13 cellular contexts compared by ENCODE assay signal in the genomic region with DNA sequence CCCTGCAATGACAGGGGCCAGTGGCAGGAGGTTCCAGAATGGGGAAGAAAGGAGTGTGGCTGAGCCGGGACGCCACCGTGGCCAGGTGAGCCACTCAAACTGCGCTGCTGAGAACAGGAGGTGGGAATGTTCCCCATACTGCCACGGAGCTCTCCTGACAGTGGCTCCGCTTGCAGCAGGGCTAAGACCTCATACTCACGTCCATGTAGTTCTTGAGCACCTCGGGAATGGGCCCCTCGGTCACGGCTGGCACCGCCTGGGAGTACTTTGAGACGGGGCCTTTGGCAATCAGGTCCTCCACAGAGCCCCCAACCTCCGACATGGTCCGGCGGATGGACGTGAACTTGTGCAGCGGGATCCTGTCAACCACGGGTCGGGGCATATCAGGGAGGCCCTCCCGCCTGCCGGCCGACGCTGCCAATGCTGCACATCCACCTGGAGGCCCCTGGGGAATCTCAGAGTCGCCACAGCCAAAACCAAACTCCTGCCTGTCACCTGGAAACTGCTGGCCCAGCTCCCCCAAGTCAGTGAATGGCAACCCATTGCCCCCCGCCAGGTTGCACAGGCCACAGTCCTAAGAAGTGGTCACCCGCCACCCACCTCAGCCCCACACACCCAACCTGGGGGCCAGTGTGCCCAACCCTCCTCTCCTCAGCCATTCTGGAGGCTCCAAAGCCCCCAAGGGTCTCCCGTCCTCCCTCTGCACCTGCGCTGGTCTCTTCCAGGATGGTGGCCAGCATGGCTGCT. TPM values are rescaled to one million over a fixed set of nuclear protein-coding genes. Genes with fewer than 3 reads are reported as not detected.
DNase-seq lines count a peak whose midpoint lies in the region; ATAC-seq, FAIRE-seq and TF ChIP-seq lines count a peak whose summit lies in the region.
"Had no signal": no experiment of that assay in that cellular context is flagged by ENCODE, and none has a peak within 500 bp of the region (broad histone marks: within the 10 kb centered on the region; RNA-seq: fewer than 3 reads in every experiment).

No MANE protein-coding gene starts in this region.

- no peak for TF ChIP-seq CTCF in gastrocnemius medialis (IDR thresholded peaks at IDR 0.05 in 4 of 5, conservative IDR thresholded peaks at IDR 0.05 in 1 of 5)

- intact Hi-C loops in CD4-positive, alpha-beta memory T cell (cut with micrococcal nuclease) = no loop called here
- intact Hi-C loops in activated T-helper 1 cell treated with anti-CD3 and anti-CD28 coated beads, Interleukin-12 subunit alpha, Interleukin-12 subunit beta, Interleukin-2, Interleukin-4 antibody, amounts not matched to agents 30 ng/mL and 10 ng/mL and 1 ng/mL, durations not matched to agents 14 hours and 24 hours and 36 hours (cut with micrococcal nuclease) = loop anchor here (5.0 kb wide), 1 partner anchor 374 kb away; the partner anchor contains the start of gene BRSK2
- intact Hi-C loops in right cardiac atrium (cut with DNase I) (no loop called here), gastrocnemius medialis (cut with DNase I; ENCODE audit: low total_unique reads) (loop anchor here (10.0 kb wide), 1 partner anchor 624 kb away; no protein-coding TSS in a partner anchor)

- FAIRE-seq in HTR-8/SVneo (lab: Jason Lieb, UNC) = no peak
- FAIRE-seq: H1 had no signal

- in situ Hi-C loops in gastrocnemius medialis (cut with MboI; ENCODE audit: low sequenced_read_pairs in 4 of 4) = no loop called here

- no peaks in the 10 kb centered on the region for H3K9me3 ChIP-seq in CD4-positive, alpha-beta memory T cell (ENCODE audit: control insufficient read depth in 1 of 2, low read length in 2 of 2)
- H3K9me3 ChIP-seq in right cardiac atrium (ENCODE audit: control insufficient read depth, low read length) = no peaks in the 10 kb centered on the region
- H3K9me3 ChIP-seq in gastrocnemius medialis = no peaks in the 10 kb centered on the region
- no peaks in the 10 kb centered on the region for H3K9me3 ChIP-seq in SJCRH30 (replicated peaks)

- H3K27me3 ChIP-seq in CD4-positive, alpha-beta memory T cell (ENCODE audit: insufficient read depth, low read length) = no peaks in the 10 kb centered on the region
- H3K27me3 ChIP-seq in right cardiac atrium (ENCODE audit: control insufficient read depth, insufficient read depth) (no peaks in the 10 kb centered on the region), gastrocnemius medialis (no peaks in the 10 kb centered on the region), SJCRH30 (no peaks in the 10 kb centered on the region)

- no peak for TF ChIP-seq POLR2A in gastrocnemius medialis (IDR thresholded peaks at IDR 0.05)

- no peak overlapping the region for H3K4me3 ChIP-seq in CD4-positive, alpha-beta memory T cell (ENCODE audit: low read length in 2 of 2)
- H3K4me3 ChIP-seq in right cardiac atrium (ENCODE audit: low read length) (no peak overlapping the region), gastrocnemius medialis (peak overlapping the region; percentile 79 to 99 (median 94)), SJCRH30 (no peak overlapping the region)

- WGBS in right cardiac atrium = 79% methylated on average over 28 of the region's 28 CpGs

- H3K36me3 Mint-ChIP-seq in CD4-positive, alpha-beta memory T cell = peaks cover 0 to 12% of the 10 kb centered on the region in 2 donors
- peaks cover 3% of the 10 kb centered on the region for H3K36me3 Mint-ChIP-seq in activated T-helper 1 cell treated with anti-CD3 and anti-CD28 coated beads, Interleukin-12 subunit alpha, Interleukin-12 subunit beta, Interleukin-2, Interleukin-4 antibody, amounts not matched to agents 30 ng/mL and 10 ng/mL and 1 ng/mL, durations not matched to agents 14 hours and 24 hours and 36 hours (ENCODE audit: low read depth)

- no peak overlapping the region for H3K27ac ChIP-seq in CD4-positive, alpha-beta memory T cell (ENCODE audit: low read depth, low read length)
- H3K27ac ChIP-seq in right cardiac atrium (ENCODE audit: low read length) (peak overlapping the region; percentile 75), gastrocnemius medialis (peak overlapping the region; percentile 98 to 100 (median 100)), SJCRH30 (no peak overlapping the region)

- no peaks in the 10 kb centered on the region for H3K27me3 Mint-ChIP-seq in CD4-positive, alpha-beta memory T cell
- H3K27me3 Mint-ChIP-seq in activated T-helper 1 cell treated with anti-CD3 and anti-CD28 coated beads, Interleukin-12 subunit alpha, Interleukin-12 subunit beta, Interleukin-2, Interleukin-4 antibody, amounts not matched to agents 30 ng/mL and 10 ng/mL and 1 ng/mL, durations not matched to agents 14 hours and 24 hours and 36 hours (ENCODE audit: insufficient read depth) = no peaks in the 10 kb centered on the region

- peaks cover 76% of the 10 kb centered on the region for H3K4me1 ChIP-seq in CD4-positive, alpha-beta memory T cell (ENCODE audit: insufficient read depth, low read length)
- peaks cover 20% of the 10 kb centered on the region for H3K4me1 ChIP-seq in right cardiac atrium (ENCODE audit: control insufficient read depth, insufficient read depth, low read length)
- peaks cover 60 to 63% of the 10 kb centered on the region in 2 donors for H3K4me1 ChIP-seq in gastrocnemius medialis
- peaks cover 16% of the 10 kb centered on the region; the same call in 1 of the 2 replicates for H3K4me1 ChIP-seq in SJCRH30

- peak in 1 of 5 donors; percentile 33 for DNase-seq in CD4-positive, alpha-beta memory T cell
- no peak for DNase-seq in activated T-helper 1 cell treated with anti-CD3 and anti-CD28 coated beads, Interleukin-12 subunit alpha, Interleukin-12 subunit beta, Interleukin-2, Interleukin-4 antibody, amounts not matched to agents 30 ng/mL and 10 ng/mL and 1 ng/mL, durations not matched to agents 14 hours and 24 hours and 36 hours (ENCODE audit: low spot score)
- DNase-seq in right cardiac atrium (peak in 2 of 3 donors; percentile 36 to 66), gastrocnemius medialis (peak in 1 of 2 donors; percentile 33), HTR-8/SVneo (ENCODE audit: insufficient read length, low spot score) (no peak), iPS-NIHi7 (ENCODE audit: extremely low spot score) (no peak), SJCRH30 (no peak)
- DNase-seq: DMS 273 treated with DMSO at 0.1 percent for 48 hours; NCI-H1694; SIG-M5; stimulated activated CD4-positive, alpha-beta T cell treated with anti-CD3 and anti-CD28 coated beads, Interleukin-12 subunit alpha, Interleukin-12 subunit beta, amount 100 ng/mL, for 4 hours had no signal

- H3K27ac Mint-ChIP-seq in CD4-positive, alpha-beta memory T cell = peak overlapping the region in 2 of 7 donors; percentile 82
- no peak overlapping the region for H3K27ac Mint-ChIP-seq in activated T-helper 1 cell treated with anti-CD3 and anti-CD28 coated beads, Interleukin-12 subunit alpha, Interleukin-12 subunit beta, Interleukin-2, Interleukin-4 antibody, amounts not matched to agents 30 ng/mL and 10 ng/mL and 1 ng/mL, durations not matched to agents 14 hours and 24 hours and 36 hours

- no peaks in the 10 kb centered on the region for H3K9me3 Mint-ChIP-seq in CD4-positive, alpha-beta memory T cell
- H3K9me3 Mint-ChIP-seq in activated T-helper 1 cell treated with anti-CD3 and anti-CD28 coated beads, Interleukin-12 subunit alpha, Interleukin-12 subunit beta, Interleukin-2, Interleukin-4 antibody, amounts not matched to agents 30 ng/mL and 10 ng/mL and 1 ng/mL, durations not matched to agents 14 hours and 24 hours and 36 hours = no peaks in the 10 kb centered on the region

- H3K4me1 Mint-ChIP-seq in CD4-positive, alpha-beta memory T cell = peaks cover 18 to 68% (median 47%) of the 10 kb centered on the region in 4 donors
- H3K4me1 Mint-ChIP-seq in activated T-helper 1 cell treated with anti-CD3 and anti-CD28 coated beads, Interleukin-12 subunit alpha, Interleukin-12 subunit beta, Interleukin-2, Interleukin-4 antibody, amounts not matched to agents 30 ng/mL and 10 ng/mL and 1 ng/mL, durations not matched to agents 14 hours and 24 hours and 36 hours (ENCODE audit: low read depth) = peaks cover 35% of the 10 kb centered on the region

- CTCF ChIA-PET in CD4-positive, alpha-beta memory T cell (lab: Charles Lee; ENCODE audit: partially characterized antibody) = interaction anchor here (1.2 kb wide), 1 partner anchor 239 kb away, joined by 3 read pairs; no protein-coding TSS in a partner anchor

- ATAC-seq in right cardiac atrium (no peak), gastrocnemius medialis (no peak), HG02571 (IDR thresholded peaks at IDR 0.05; ENCODE audit: unreplicated experiment) (no peak)

- H3K4me3 Mint-ChIP-seq in CD4-positive, alpha-beta memory T cell = peak overlapping the region in 7 of 8 donors; percentile 43 to 86 (median 75)
- peak overlapping the region; percentile 2 for H3K4me3 Mint-ChIP-seq in activated T-helper 1 cell treated with anti-CD3 and anti-CD28 coated beads, Interleukin-12 subunit alpha, Interleukin-12 subunit beta, Interleukin-2, Interleukin-4 antibody, amounts not matched to agents 30 ng/mL and 10 ng/mL and 1 ng/mL, durations not matched to agents 14 hours and 24 hours and 36 hours

- H3K36me3 ChIP-seq in CD4-positive, alpha-beta memory T cell (ENCODE audit: insufficient read depth, low read length) = no peaks in the 10 kb centered on the region
- H3K36me3 ChIP-seq in gastrocnemius medialis = peaks cover 0 to 33% of the 10 kb centered on the region in 2 donors
- H3K36me3 ChIP-seq in SJCRH30 = no peaks in the 10 kb centered on the region; the same call in 1 of the 2 replicates

- POLR2A ChIA-PET in CD4-positive, alpha-beta memory T cell (lab: Charles Lee; ENCODE audit: partially characterized antibody) = no interaction called here

RNA-seq across cellular contexts. Expression of gene CTSD, which starts 2.4 kb away (rescaled TPM):
- total RNA-seq in CD4-positive, alpha-beta memory T cell = 100 to 1,000 TPM; 206 to 214 TPM
- polyA plus RNA-seq in CD4-positive, alpha-beta memory T cell = 100 to 1,000 TPM; 122 to 137 TPM
- total RNA-seq in activated T-helper 1 cell treated with anti-CD3 and anti-CD28 coated beads, Interleukin-12 subunit alpha, Interleukin-12 subunit beta, Interleukin-2, Interleukin-4 antibody, amounts not matched to agents 30 ng/mL and 10 ng/mL and 1 ng/mL, durations not matched to agents 14 hours and 24 hours and 36 hours = 84.2 and 92.1 TPM in 2 replicates
- total RNA-seq in right cardiac atrium (100 to 1,000 TPM; 674 to 717 (median 700) TPM), gastrocnemius medialis (100 to 1,000 TPM; 490 to 981 (median 845) TPM)
- 748 TPM for polyA plus RNA-seq in right cardiac atrium
- 70.2 and 71.4 TPM in 2 replicates for total RNA-seq in SJCRH30 (2014; rRNA removed; shearing (Covaris generic))

RNA-seq across cellular contexts. Expression of gene IFITM10, which starts 10.9 kb away (rescaled TPM):
- 1 to 10 TPM; 1.6 to 1.8 TPM for total RNA-seq in CD4-positive, alpha-beta memory T cell
- polyA plus RNA-seq in CD4-positive, alpha-beta memory T cell = not detected
- 0.32 and 0.52 TPM in 2 replicates for total RNA-seq in activated T-helper 1 cell treated with anti-CD3 and anti-CD28 coated beads, Interleukin-12 subunit alpha, Interleukin-12 subunit beta, Interleukin-2, Interleukin-4 antibody, amounts not matched to agents 30 ng/mL and 10 ng/mL and 1 ng/mL, durations not matched to agents 14 hours and 24 hours and 36 hours
- 1 to 10 TPM in 1 of 4 donors, under 1 TPM in 3; 0.48 to 1.0 (median 0.59) TPM for total RNA-seq in right cardiac atrium
- polyA plus RNA-seq in right cardiac atrium = 0.25 TPM
- 1 to 10 TPM; 1.1 to 7.2 (median 4.9) TPM for total RNA-seq in gastrocnemius medialis
- 0.18 and 0.23 TPM in 2 replicates for total RNA-seq in SJCRH30 (2014; rRNA removed; shearing (Covaris generic))

Comparison
In these comparisons a context has a peak if more than half of its experiments do, and no peak if none do; other contexts are left out.
1. DNase-seq: peak in right cardiac atrium (2 of 3); none in activated T-helper 1 cell treated with anti-CD3 and anti-CD28 coated beads, Interleukin-12 subunit alpha, Interleukin-12 subunit beta, Interleukin-2, Interleukin-4 antibody, amounts not matched to agents 30 ng/mL and 10 ng/mL and 1 ng/mL, durations not matched to agents 14 hours and 24 hours and 36 hours (single experiment), HTR-8/SVneo (single experiment), iPS-NIHi7 (single experiment) and SJCRH30 (0 of 2).
2. H3K27ac ChIP-seq: peak in right cardiac atrium (single experiment) and gastrocnemius medialis (4 of 4); none in CD4-positive, alpha-beta memory T cell (single experiment) and SJCRH30 (single experiment).
3. H3K4me3 ChIP-seq: peak in gastrocnemius medialis (4 of 4); none in CD4-positive, alpha-beta memory T cell (0 of 2), right cardiac atrium (single experiment) and SJCRH30 (single experiment).
4. intact Hi-C loops: an anchor here in activated T-helper 1 cell treated with anti-CD3 and anti-CD28 coated beads, Interleukin-12 subunit alpha, Interleukin-12 subunit beta, Interleukin-2, Interleukin-4 antibody, amounts not matched to agents 30 ng/mL and 10 ng/mL and 1 ng/mL, durations not matched to agents 14 hours and 24 hours and 36 hours (5.0 kb wide) and gastrocnemius medialis (10.0 kb wide); none called in CD4-positive, alpha-beta memory T cell and right cardiac atrium.